In genomic region chr11:120632579-120632978, GRCh38 we compare ENCODE assay signal across 16 cellular contexts.
DNase-seq lines count a peak whose midpoint lies in the region; ATAC-seq, FAIRE-seq and TF ChIP-seq lines count a peak whose summit lies in the region.
"Had no signal": no experiment of that assay in that cellular context is flagged by ENCODE, and none has a peak within 500 bp of the region (broad histone marks: within the 10 kb centered on the region; RNA-seq: fewer than 3 reads in every experiment).

No MANE protein-coding gene starts in this region.

- H2AFZ ChIP-seq in GM23338: no peak overlapping the region

- no peaks in the 10 kb centered on the region for H4K20me1 ChIP-seq in GM23338 (replicated peaks; ENCODE audit: insufficient read depth)

- no peaks in the 10 kb centered on the region for H3K36me3 Mint-ChIP-seq in GM23338 (ENCODE audit: low read depth)

- no peak overlapping the region for H3K4me3 Mint-ChIP-seq in GM23338

- TF ChIP-seq POLR2A in GM12891 (IDR thresholded peaks at IDR 0.05; ENCODE audit: low read depth, low read length): no peak

- peaks cover 15% of the 10 kb centered on the region; the same call in 1 of the 2 replicates for H3K4me1 ChIP-seq in GM23338 (ENCODE audit: insufficient read depth)
- H3K4me1 ChIP-seq in lower lobe of right lung: no peaks in the 10 kb centered on the region
- H3K4me1 ChIP-seq: tibial nerve had no signal

- no peaks in the 10 kb centered on the region for H3K36me3 ChIP-seq in GM23338 (ENCODE audit: insufficient read depth)
- no peaks in the 10 kb centered on the region for H3K36me3 ChIP-seq in lower lobe of right lung
- H3K36me3 ChIP-seq: tibial nerve had no signal

- H3K79me2 ChIP-seq in GM23338 (replicated peaks; ENCODE audit: insufficient read depth): no peaks in the 10 kb centered on the region

- H3K27ac Mint-ChIP-seq in GM23338: no peak overlapping the region

- H3K27me3 Mint-ChIP-seq in GM23338 (ENCODE audit: insufficient read depth, low read depth, poor library complexity): peaks cover 5% of the 10 kb centered on the region

- H3K9me3 ChIP-seq in lower lobe of right lung: no peaks in the 10 kb centered on the region
- H3K9me3 ChIP-seq: tibial nerve had no signal

- ATAC-seq in GM23338 (peak; percentile 64), lower lobe of right lung (no peak)

- no peak for FAIRE-seq in GM12891 (lab: Jason Lieb, UNC)

- H3K9me3 Mint-ChIP-seq in GM23338: no peaks in the 10 kb centered on the region

- no peak overlapping the region for H3K27ac ChIP-seq in GM23338 (ENCODE audit: low read depth)
- H3K27ac ChIP-seq in lower lobe of right lung: no peak overlapping the region
- H3K27ac ChIP-seq: coronary artery, tibial nerve had no signal

- H3K27me3 ChIP-seq in GM23338 (ENCODE audit: insufficient read depth) (no peaks in the 10 kb centered on the region), lower lobe of right lung (ENCODE audit: low read depth) (peaks cover 2% of the 10 kb centered on the region)
- H3K27me3 ChIP-seq: tibial nerve had no signal

- H3K4me1 Mint-ChIP-seq in GM23338: peaks cover 37% of the 10 kb centered on the region

- H3K9me2 ChIP-seq in GM23338 (ENCODE audit: insufficient read depth): peaks cover 3% of the 10 kb centered on the region; the same call in 1 of the 2 replicates

- H3K4me3 ChIP-seq in GM23338 (no peak overlapping the region), lower lobe of right lung (no peak overlapping the region), foreskin fibroblast (ENCODE audit: low read depth in 1 of 2, low read length in 2 of 2) (no peak overlapping the region)
- H3K4me3 ChIP-seq: coronary artery, lung, tibial nerve had no signal

- intact Hi-C loops in lower lobe of right lung (cut with DNase I): no loop called here

- TF ChIP-seq CTCF in GM23338 (conservative IDR thresholded peaks at IDR 0.05; ENCODE audit: low read depth in 2 of 2): peak; percentile 32 to 39; a peak in 2 of 4 replicates
- no peak for TF ChIP-seq CTCF in lower lobe of right lung (IDR thresholded peaks at IDR 0.05)
- no peak for TF ChIP-seq CTCF in foreskin fibroblast (IDR thresholded peaks at IDR 0.05; ENCODE audit: low read depth, low read length)

- no peaks in the 10 kb centered on the region for H3F3A ChIP-seq in GM23338 (replicated peaks; ENCODE audit: low read depth)

- H3K4me2 ChIP-seq in GM23338: no peak overlapping the region

- DNase-seq in GM12891 (ENCODE audit: insufficient read length, low spot score) (peak; percentile 51), GM23338 (ENCODE audit: low spot score) (peak; percentile 60), OCI-M1 (lab: John Stamatoyannopoulos, UW) (peak; percentile 29), lower lobe of right lung (peak; percentile 1), UCSD-AML1 (lab: John Stamatoyannopoulos, UW; ENCODE audit: unreplicated experiment) (no peak), SIG-M5 (lab: John Stamatoyannopoulos, UW) (no peak), NCI-H1436 (lab: John Stamatoyannopoulos, UW) (no peak), foreskin fibroblast (no peak)
- DNase-seq: activated CD4-positive, alpha-beta T cell treated with anti-CD3 and anti-CD28 coated beads, Interleukin-2, amount 50 U/mL, for 4 hours; activated naive CD4-positive, alpha-beta T cell; DMS79; KG1; posterior cingulate gyrus had no signal

TF ChIP-seq in GM12891, 5 proteins besides CTCF, POLR2A, EP300 and RAD21:
- no peak for TF ChIP-seq POU2F2 (IDR thresholded peaks at IDR 0.05; ENCODE audit: low read depth, low read length)
- TF ChIP-seq POLR2AphosphoS5 (IDR thresholded peaks at IDR 0.05; ENCODE audit: low read depth, low read length): no peak

TF ChIP-seq in GM23338, 12 proteins besides CTCF, POLR2A, EP300 and RAD21:
- TF ChIP-seq ZNF462 (CRISPR knock-in tag; IDR thresholded peaks at IDR 0.05) (peak; percentile 68; the same call in 1 of the 2 replicates), EZH2 (IDR thresholded peaks at IDR 0.05; ENCODE audit: low read depth, unreplicated experiment) (no peak)
TF ChIP-seq in GM23338: peak in this region for 1.

Comparison
In these comparisons a context has a peak if more than half of its experiments do, and no peak if none do; other contexts are left out.
1. DNase-seq: peak in GM12891 (single experiment), GM23338 (single experiment), OCI-M1 (single experiment) and lower lobe of right lung (single experiment); none in UCSD-AML1 (single experiment), SIG-M5 (single experiment), NCI-H1436 (single experiment) and foreskin fibroblast (0 of 2).
2. CTCF ChIP-seq: peak in GM23338 (2 of 2); none in lower lobe of right lung (single experiment) and foreskin fibroblast (single experiment).